23 cellular contexts compared by ENCODE assay signal in the genomic region with DNA sequence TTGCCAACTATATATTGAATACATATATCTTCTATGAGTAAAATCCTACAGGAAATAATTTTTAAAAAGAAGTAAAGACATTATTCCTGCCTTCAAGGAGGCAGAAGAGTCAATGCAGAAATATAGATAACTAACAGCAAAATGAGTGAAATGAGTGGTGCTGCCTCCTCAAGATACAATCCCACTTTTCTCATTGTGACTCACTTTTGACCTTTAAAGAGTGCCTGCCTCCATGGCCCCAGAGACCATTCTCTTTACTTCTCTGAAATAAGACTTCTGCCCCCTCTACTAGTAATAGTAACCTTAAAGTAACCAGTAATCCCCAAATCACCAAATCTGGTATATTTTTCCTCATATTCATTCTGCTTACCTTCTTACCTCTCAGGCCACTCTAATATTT. TPM values are rescaled to one million over a fixed set of nuclear protein-coding genes. Genes with fewer than 3 reads are reported as not detected.
A peak's percentile ranks its signal among the peaks of the same experiment; 100 is the strongest.
DNase-seq lines count a peak whose midpoint lies in the region; ATAC-seq lines count a peak whose summit lies in the region.
"Had no signal": no experiment of that assay in that cellular context is flagged by ENCODE, and none has a peak within 500 bp of the region (broad histone marks: within the 10 kb centered on the region; RNA-seq: fewer than 3 reads in every experiment).

No MANE protein-coding gene starts in this region.

- peaks cover 36% of the 10 kb centered on the region for H3K36me3 Mint-ChIP-seq in activated CD4-positive, alpha-beta T cell treated with anti-CD3 and anti-CD28 coated beads, Interleukin-2, amount 10 ng/mL, durations not matched to agents 24 days and 14 days (ENCODE audit: low read depth)

- no peaks in the 10 kb centered on the region for H3K27me3 Mint-ChIP-seq in activated CD4-positive, alpha-beta T cell treated with anti-CD3 and anti-CD28 coated beads, Interleukin-2, amount 10 ng/mL, durations not matched to agents 24 days and 14 days

- intact Hi-C loops in activated CD4-positive, alpha-beta T cell treated with anti-CD3 and anti-CD28 coated beads, Interleukin-2, amount 10 ng/mL, durations not matched to agents 24 days and 14 days (cut with micrococcal nuclease), result loop anchor here (2.0 kb wide), 1 partner anchor 15 kb away; a partner anchor contains a TSS
- intact Hi-C loops in Right ventricle myocardium superior (cut with DNase I), result no loop called here

- DNase-seq in activated CD4-positive, alpha-beta T cell treated with anti-CD3 and anti-CD28 coated beads, Interleukin-2, amount 10 ng/mL, durations not matched to agents 24 days and 14 days, result no peak
- no peak for DNase-seq in activated CD4-positive, alpha-beta T cell treated with anti-CD3 and anti-CD28 coated beads, Interleukin-2, amount 50 U/mL, for 48 hours
- no peak for DNase-seq in stimulated activated naive CD8-positive, alpha-beta T cell treated with anti-CD3 and anti-CD28 coated beads, Interleukin-15, Interleukin-2, amounts not matched to agents 100 U/mL and 50 U/mL, for 24 hours
- no peak for DNase-seq in Right ventricle myocardium superior
- no peak for DNase-seq in NCI-H82 treated with DMSO at 0.1 percent for 48 hours (lab: John Stamatoyannopoulos, UW; ENCODE audit: unreplicated experiment)
- DNase-seq: Calu3; DMS153; DND-41; HCEC 1CT; KBM-7; MV-4-11; NCI-H1105; NCI-H1436 treated with DMSO at 0.1 percent for 48 hours; NCI-H1930; NCI-H2107; NCI-H524 treated with DMSO at 0.1 percent for 48 hours; NCI-H774; NK-92 treated with Interleukin-12 subunit alpha and Interleukin-12 subunit beta, amount 100 ng/mL, for 24 hours; PC-3 had no signal

- peaks cover 9% of the 10 kb centered on the region for H3K9me3 Mint-ChIP-seq in activated CD4-positive, alpha-beta T cell treated with anti-CD3 and anti-CD28 coated beads, Interleukin-2, amount 10 ng/mL, durations not matched to agents 24 days and 14 days

- peaks cover 17% of the 10 kb centered on the region for H3K4me1 Mint-ChIP-seq in activated CD4-positive, alpha-beta T cell treated with anti-CD3 and anti-CD28 coated beads, Interleukin-2, amount 10 ng/mL, durations not matched to agents 24 days and 14 days

- H3K27ac Mint-ChIP-seq in activated CD4-positive, alpha-beta T cell treated with anti-CD3 and anti-CD28 coated beads, Interleukin-2, amount 10 ng/mL, durations not matched to agents 24 days and 14 days, result peak overlapping the region; percentile 54

- ATAC-seq in GM18870 (IDR thresholded peaks at IDR 0.05; ENCODE audit: unreplicated experiment), result peak; percentile 68
- ATAC-seq in HG02884 (IDR thresholded peaks at IDR 0.05; ENCODE audit: unreplicated experiment), result peak; percentile 77
- peak; percentile 73 for ATAC-seq in stimulated activated naive CD8-positive, alpha-beta T cell treated with anti-CD3 and anti-CD28 coated beads, Interleukin-15, Interleukin-2, amounts not matched to agents 100 U/mL and 50 U/mL, for 24 hours
- ATAC-seq in Right ventricle myocardium superior (ENCODE audit: poor library complexity), result no peak
- no peak for ATAC-seq in HG02981 (IDR thresholded peaks at IDR 0.05; ENCODE audit: unreplicated experiment)
- ATAC-seq: PC-3, Right ventricle myocardium inferior had no signal

- no peak overlapping the region for H3K4me3 Mint-ChIP-seq in activated CD4-positive, alpha-beta T cell treated with anti-CD3 and anti-CD28 coated beads, Interleukin-2, amount 10 ng/mL, durations not matched to agents 24 days and 14 days

RNA-seq across cellular contexts. Expression of a gene that starts 15.5 kb away (rescaled TPM):
- 18.2 and 22.9 TPM in 2 replicates for total RNA-seq in activated CD4-positive, alpha-beta T cell treated with anti-CD3 and anti-CD28 coated beads, Interleukin-2, amount 10 ng/mL, durations not matched to agents 24 days and 14 days
- total RNA-seq in Right ventricle myocardium superior, result 5.2 TPM

Comparison
In these comparisons a context has a peak if more than half of its experiments do, and no peak if none do; other contexts are left out.
1. ATAC-seq: peak in GM18870 (single experiment), HG02884 (single experiment) and stimulated activated naive CD8-positive, alpha-beta T cell treated with anti-CD3 and anti-CD28 coated beads, Interleukin-15, Interleukin-2, amounts not matched to agents 100 U/mL and 50 U/mL, for 24 hours (single experiment); none in Right ventricle myocardium superior (single experiment) and HG02981 (single experiment).